Comparison of ENCODE assay signal across 26 cellular contexts in genomic region chr20:7629880-7630279, GRCh38.
"Had no signal": no experiment of that assay in that cellular context is flagged by ENCODE, and none has a peak within 500 bp of the region (broad histone marks: within the 10 kb centered on the region; RNA-seq: fewer than 3 reads in every experiment).

No MANE protein-coding gene starts in this region.

- H3K9me3 ChIP-seq: breast epithelium, Peyer's patch had no signal

- H3K27ac ChIP-seq: breast epithelium, Peyer's patch had no signal

- DNase-seq: activated CD4-positive, alpha-beta T cell treated with anti-CD3 and anti-CD28 coated beads for 48 hours; activated CD4-positive, alpha-beta T cell treated with anti-CD3 and anti-CD28 coated beads, Interleukin-2, amount 50 U/mL, for 48 hours; activated CD4-positive, CD25-positive, alpha-beta regulatory T cell treated with anti-CD3 and anti-CD28 coated beads, Interleukin-2, amount 50 U/mL, for 72 hours; activated CD8-positive, alpha-beta memory T cell treated with anti-CD3 and anti-CD28 coated beads, Interleukin-2, amount 10 ng/mL, durations not matched to agents 7 days and 5 days; activated effector memory CD4-positive, alpha-beta T cell treated with Interleukin-2 at 50 U/mL for 16 hours; activated naive CD4-positive, alpha-beta T cell; activated T-cell treated with anti-CD3 and anti-CD28 coated beads, Interleukin-2, amount 50 U/mL, for 24 hours; aorta; Karpas-422; NCI-H1092; NCI-H1417; NCI-H2029; NCI-H2107; NCI-H2171 treated with DMSO at 0.1 percent for 48 hours; NCI-H345; NCI-H510A; NCI-H69; NK-92 treated with Interleukin-12 subunit alpha and Interleukin-12 subunit beta, amount 100 ng/mL, for 24 hours; OCI-M1; Peyer's patch; SHP77 treated with DMSO at 0.1 percent for 48 hours; T-helper 17 cell; T-helper 9 cell had no signal

- H3K27me3 ChIP-seq: breast epithelium, Peyer's patch had no signal

- H3K36me3 ChIP-seq: breast epithelium, Peyer's patch had no signal

- FAIRE-seq: K562 had no signal

- ATAC-seq: activated CD8-positive, alpha-beta memory T cell treated with anti-CD3 and anti-CD28 coated beads, Interleukin-2, amount 10 ng/mL, durations not matched to agents 7 days and 5 days; K562; T-helper 17 cell; WTC11 had no signal

- H3K4me3 ChIP-seq: breast epithelium, K562, Peyer's patch had no signal

- H3K4me1 ChIP-seq: breast epithelium, Peyer's patch had no signal
